Comparison of ENCODE assay signal across 1 cellular context in the genomic region with DNA sequence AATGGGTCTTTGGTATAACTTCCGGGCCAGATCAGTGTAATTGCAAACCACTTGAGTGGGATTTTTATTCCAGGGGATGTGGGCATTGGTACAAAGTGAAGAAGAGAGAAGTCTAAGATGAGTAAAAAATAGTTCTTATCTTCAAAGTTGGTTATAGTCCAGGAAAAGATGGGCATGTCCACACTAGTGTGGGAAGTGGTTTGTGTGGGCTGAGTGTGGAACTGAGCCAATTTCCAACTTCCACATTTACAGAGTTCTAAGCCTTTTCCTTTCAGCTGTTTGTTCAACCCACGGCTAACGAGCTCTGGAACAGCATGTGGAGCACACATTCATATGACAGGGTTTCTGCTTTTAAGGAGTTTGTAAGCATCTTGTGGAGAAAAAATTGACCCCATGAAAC.
TF ChIP-seq lines count a peak whose summit lies in the region.

No MANE protein-coding gene starts in this region.

TF ChIP-seq in WTC11, 78 proteins besides CTCF, POLR2A, EP300 and RAD21 (continued from another document):
- TF ChIP-seq MLX (CRISPR knock-in tag; IDR thresholded peaks at IDR 0.05), result no peak
